ENCODE assay signal across 8 cellular contexts in the genomic region with DNA sequence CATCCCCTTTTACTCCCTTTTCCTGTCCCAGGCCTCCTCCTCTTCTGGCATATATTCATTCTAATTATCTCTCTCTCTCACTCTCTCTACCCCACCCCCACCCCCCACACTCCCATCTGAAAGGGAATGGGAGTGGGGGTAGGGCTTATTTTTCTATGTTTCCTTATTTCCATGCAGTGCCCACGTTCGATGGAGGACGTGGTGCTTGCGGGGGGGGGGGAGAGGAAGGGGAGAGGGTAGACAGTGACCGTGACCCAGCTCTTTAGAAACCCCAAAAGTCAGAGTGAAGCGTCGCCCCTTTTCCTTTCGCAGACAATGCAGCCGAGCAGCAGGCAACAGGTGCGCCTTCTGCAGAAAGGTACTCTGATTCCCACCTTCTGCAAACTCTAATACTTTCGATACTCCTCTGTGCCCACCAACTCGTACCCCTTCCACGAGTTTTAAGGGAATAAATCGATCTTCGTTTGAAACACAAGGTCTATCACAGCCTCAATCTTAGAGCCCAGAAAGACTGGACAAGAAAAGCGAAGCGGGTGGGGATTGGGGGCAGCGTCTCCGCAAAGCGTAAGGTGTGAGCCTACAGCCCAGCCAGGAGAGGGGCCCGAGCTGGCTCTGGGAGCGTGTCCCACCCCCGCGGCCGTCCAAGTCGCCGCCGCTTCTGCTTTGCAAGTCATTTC. TPM values are rescaled to one million over a fixed set of nuclear protein-coding genes. Genes with fewer than 3 reads are reported as not detected.
A peak's percentile ranks its signal among the peaks of the same experiment; 100 is the strongest.
DNase-seq lines count a peak whose midpoint lies in the region; ATAC-seq, FAIRE-seq and TF ChIP-seq lines count a peak whose summit lies in the region.

No MANE protein-coding gene starts in this region.

- TF ChIP-seq CTCF in AG09309 (IDR thresholded peaks at IDR 0.05; ENCODE audit: control insufficient read depth, insufficient read depth, low read depth, low read length, missing control alignments) (no peak), H1 (IDR thresholded peaks at IDR 0.05; ENCODE audit: control extremely low read depth in 1 of 3, insufficient read depth in 1 of 3, low read depth in 1 of 3, low read length in 3 of 3) (no peak)

- H3K27me3 Mint-ChIP-seq in natural killer cell treated with Interleukin-12 subunit alpha and Interleukin-12 subunit beta and Interleukin-15 and Interleukin-18, amount 100 ng/mL, for 72 hours: peaks cover 19 to 23% of the 10 kb centered on the region in 2 donors

- H3K23me2 ChIP-seq in H1 (ENCODE audit: low read depth, low read length): peaks cover 29% of the 10 kb centered on the region

- no peak overlapping the region for H3K18ac ChIP-seq in H1 (ENCODE audit: extremely low read depth, low read length)

- no peak overlapping the region for H3K14ac ChIP-seq in H1 (ENCODE audit: insufficient read length)

- no peak overlapping the region for H2BK20ac ChIP-seq in H1 (ENCODE audit: low read length)

- peak overlapping the region; percentile 97 for H3K27ac Mint-ChIP-seq in natural killer cell treated with Interleukin-12 subunit alpha and Interleukin-12 subunit beta and Interleukin-15 and Interleukin-18, amount 100 ng/mL, for 72 hours

- POLR2A ChIA-PET in H1 (lab: Charles Lee; ENCODE audit: partially characterized antibody) (interaction anchor here (0.6 to 2.4 kb wide), 5 partner anchors 10 to 344 kb away, joined by 3 to 9 read pairs (median 6); no protein-coding TSS in a partner anchor), HEK293T (lab: Yijun Ruan, JAX) (interaction anchor here (1.0 to 3.0 kb wide), 4 partner anchors 10 to 256 kb away, joined by 3 to 13 read pairs (median 8); no protein-coding TSS in a partner anchor)

- H3K4me3 ChIP-seq in AG09309 (ENCODE audit: control insufficient read depth, low read depth, low read length) (peak overlapping the region; percentile 81), H1 (ENCODE audit: extremely low read depth in 1 of 4, insufficient read depth in 2 of 4, low read depth in 3 of 4, low read length in 4 of 4) (peak overlapping the region; percentile 56 to 80 (median 68))

- H3K27me3 ChIP-seq in H1 (replicated peaks in 1 of 4; ENCODE audit: control insufficient read depth in 3 of 4, extremely low read depth in 1 of 4, insufficient read depth in 3 of 4, low read length in 3 of 4): peaks cover 33 to 55% (median 46%) of the 10 kb centered on the region in 4 experiments

- H3K27ac ChIP-seq in H1 (ENCODE audit: low read depth, low read length): no peak overlapping the region

- no peak overlapping the region for H2BK15ac ChIP-seq in H1 (ENCODE audit: low read length)

- H2AFZ ChIP-seq in H1 (ENCODE audit: low read length): peak overlapping the region; percentile 95

- H3K36me3 ChIP-seq in H1 (ENCODE audit: control insufficient read depth in 2 of 4, insufficient read depth in 4 of 4, low read length in 3 of 4): no peaks in the 10 kb centered on the region

- no peak overlapping the region for H4K8ac ChIP-seq in H1 (ENCODE audit: extremely low read depth, insufficient read depth, low read length)

- no peaks in the 10 kb centered on the region for H3K79me2 ChIP-seq in H1 (ENCODE audit: control insufficient read depth in 1 of 2, insufficient read depth in 2 of 2, low read length in 2 of 2)

- no peak overlapping the region for H2AK5ac ChIP-seq in H1 (ENCODE audit: low read depth, low read length)

- FAIRE-seq in H1 (lab: Jason Lieb, UNC): no peak

- peak overlapping the region; percentile 94 to 98 for H3K4me2 ChIP-seq in H1 (ENCODE audit: insufficient read depth in 1 of 2, low read depth in 2 of 2, low read length in 2 of 2)

- H3K9me3 Mint-ChIP-seq in natural killer cell treated with Interleukin-12 subunit alpha and Interleukin-12 subunit beta and Interleukin-15 and Interleukin-18, amount 100 ng/mL, for 72 hours: no peaks in the 10 kb centered on the region

- H2BK12ac ChIP-seq in H1 (ENCODE audit: low read depth, low read length): 0 out of 2 replicates have a peak overlapping the region, but pooled peaks have one; percentile 19

- peaks cover 0 to 17% (median 11%) of the 10 kb centered on the region in 4 experiments; a peak in 6 of 7 replicates for H3K4me1 ChIP-seq in H1 (replicated peaks in 1 of 4; ENCODE audit: control insufficient read depth in 3 of 4, insufficient read depth in 4 of 4, low read length in 3 of 4)

- no peak for TF ChIP-seq POLR2A in H1 (IDR thresholded peaks at IDR 0.05; ENCODE audit: control extremely low read depth in 1 of 2, low read depth in 2 of 2, low read length in 2 of 2)

- no peaks in the 10 kb centered on the region; a peak in 1 of 4 replicates for H3K9me3 ChIP-seq in H1 (ENCODE audit: insufficient read depth in 2 of 2, low read depth in 1 of 2, low read length in 1 of 2)

- no peak overlapping the region for H3K4ac ChIP-seq in H1 (replicated peaks; ENCODE audit: insufficient read length, low read depth, low read length)

- H3K36me3 Mint-ChIP-seq in natural killer cell treated with Interleukin-12 subunit alpha and Interleukin-12 subunit beta and Interleukin-15 and Interleukin-18, amount 100 ng/mL, for 72 hours: peaks cover 5% of the 10 kb centered on the region

- 2% methylated on average over 23 of the region's 28 CpGs; no CpG with 5 or more reads in 1 of the 2 experiments for WGBS in H1 (ENCODE audit: extremely low coverage in 1 of 2, insufficient coverage in 1 of 2, insufficient read length in 1 of 2, insufficient replicate concordance in 2 of 2, low coverage in 1 of 2, low lambda C conversion rate in 2 of 2, missing lambda C conversion rate in 1 of 2), 2 experiments

- no peak overlapping the region for H4K91ac ChIP-seq in H1 (replicated peaks; ENCODE audit: insufficient read length, low read length)

- TF ChIP-seq RAD21 in H1 (IDR thresholded peaks at IDR 0.05 in 1 of 2, conservative IDR thresholded peaks at IDR 0.05 in 1 of 2; ENCODE audit: low read depth in 2 of 2, low read length in 2 of 2): no peak

- TF ChIP-seq EP300 in H1 (IDR thresholded peaks at IDR 0.05; ENCODE audit: borderline replicate concordance in 1 of 2, low read depth in 2 of 2, low read length in 2 of 2): no peak

- CTCF ChIA-PET in H1 (lab: Charles Lee; ENCODE audit: partially characterized antibody) (interaction anchor here (0.6 to 2.8 kb wide), 9 partner anchors 12 to 846 kb away, joined by 4 to 17 read pairs (median 9); partner anchors contain the start of gene GPD2), HEK293T (lab: Yijun Ruan, JAX) (interaction anchor here (1.0 kb wide), 1 partner anchor 32 kb away, joined by 3 read pairs; no protein-coding TSS in a partner anchor)

- no peak for DNase-seq in AG09309 (ENCODE audit: low read depth)
- DNase-seq in H1 (ENCODE audit: low read depth in 1 of 2, low spot score in 2 of 2): no peak
- no peak for DNase-seq in natural killer cell treated with Interleukin-12 subunit alpha and Interleukin-12 subunit beta and Interleukin-15 and Interleukin-18, amount 100 ng/mL, for 72 hours (ENCODE audit: low spot score)
- DNase-seq in HEK293T (ENCODE audit: extremely low spot score): no peak
- DNase-seq in NCI-H524 (lab: John Stamatoyannopoulos, UW): no peak

- peaks cover 0 to 9% of the 10 kb centered on the region in 2 experiments for H4K20me1 ChIP-seq in H1 (replicated peaks in 1 of 2; ENCODE audit: control insufficient read depth in 1 of 2, insufficient read depth in 2 of 2, low read length in 2 of 2)

- H3K9ac ChIP-seq in H1 (replicated peaks in 1 of 4; ENCODE audit: extremely low read depth in 1 of 4, low read depth in 3 of 4, low read length in 3 of 4): no peak overlapping the region

- H2BK5ac ChIP-seq in H1 (ENCODE audit: low read depth, low read length): no peak overlapping the region

- H2BK120ac ChIP-seq in H1 (replicated peaks; ENCODE audit: low read depth, low read length): no peak overlapping the region

- no peak overlapping the region for H3K56ac ChIP-seq in H1 (replicated peaks; ENCODE audit: insufficient read length, low read depth, low read length)

- peaks cover 51 to 56% of the 10 kb centered on the region in 2 donors for H3K4me1 Mint-ChIP-seq in natural killer cell treated with Interleukin-12 subunit alpha and Interleukin-12 subunit beta and Interleukin-15 and Interleukin-18, amount 100 ng/mL, for 72 hours (ENCODE audit: low read depth in 2 of 2)

- H3K23ac ChIP-seq in H1 (ENCODE audit: insufficient read length): no peak overlapping the region

- no peak overlapping the region for H4K5ac ChIP-seq in H1 (ENCODE audit: insufficient read length, low read depth, low read length)

- H3K79me1 ChIP-seq in H1 (ENCODE audit: low read depth, low read length): no peaks in the 10 kb centered on the region

- ATAC-seq in GM18511 (IDR thresholded peaks at IDR 0.05; ENCODE audit: unreplicated experiment): peak; percentile 32
- peak; percentile 21 for ATAC-seq in HG03045 (IDR thresholded peaks at IDR 0.05; ENCODE audit: unreplicated experiment)
- peak; percentile 13; the same call in 2 of the 3 replicates for ATAC-seq in SK-N-SH treated with all-trans-retinoic acid at 6 μM for 48 hours
- ATAC-seq in natural killer cell treated with Interleukin-12 subunit alpha and Interleukin-12 subunit beta and Interleukin-15 and Interleukin-18, amount 100 ng/mL, for 72 hours: peak; percentile 1 to 15

- peak overlapping the region; percentile 97 for H3K4me3 Mint-ChIP-seq in natural killer cell treated with Interleukin-12 subunit alpha and Interleukin-12 subunit beta and Interleukin-15 and Interleukin-18, amount 100 ng/mL, for 72 hours

TF ChIP-seq in SK-N-SH treated with all-trans-retinoic acid at 6 μM for 48 hours, 23 proteins besides CTCF, POLR2A, EP300 and RAD21 (continues in another document):
- no peak for TF ChIP-seq ZNF565 (CRISPR knock-in tag; conservative IDR thresholded peaks at IDR 0.05; ENCODE audit: low read depth)

TF ChIP-seq in HEK293T, 16 proteins besides CTCF, POLR2A, EP300 and RAD21 (continues in another document):
- no peak for TF ChIP-seq TARDBP (IDR thresholded peaks at IDR 0.05)
- TF ChIP-seq FOXK2 (IDR thresholded peaks at IDR 0.05): no peak

RNA-seq across cellular contexts. Expression of gene NR4A2, which starts 0.9 kb away (rescaled TPM):
- total RNA-seq in H1 (2021; fragmentation: NEBNext Ultra II Directional; extraction: Animal tissue kit (Norgen Biotek cat#: 25700)): 1.4 and 1.7 TPM in 2 replicates
- polyA plus RNA-seq in H1 (2011; rRNA removed): 0.15 and 0.16 TPM in 2 replicates
- 0.08 TPM for polyA plus RNA-seq in H1 (2011; cell fraction: cytosol; rRNA removed)
- polyA plus RNA-seq in H1 (2011; cell fraction: nucleus; rRNA removed): 0.40 TPM
- polyA plus RNA-seq in H1 (2012, experiment 1 of 2): 0.23 to 0.47 TPM (median 0.24 TPM) in 4 replicates
- polyA plus RNA-seq in H1 (2012, experiment 2 of 2): 0.09 TPM
- 1.7 TPM for polyA plus RNA-seq in H1 (2013, experiment 1 of 2)
- 1.5 TPM for polyA plus RNA-seq in H1 (2013, experiment 2 of 2)
- 0.22 TPM in 1 of 2 replicates, not detected in the other for polyA minus RNA-seq in H1 (2011; rRNA and poly(A)+ RNA removed)
- polyA minus RNA-seq in H1 (2011; cell fraction: cytosol; rRNA and poly(A)+ RNA removed): not detected
- 1.3 TPM for polyA minus RNA-seq in H1 (2011; cell fraction: nucleus; rRNA and poly(A)+ RNA removed)
- 1 to 10 TPM; 2.7 to 4.2 TPM for total RNA-seq in natural killer cell treated with Interleukin-12 subunit alpha and Interleukin-12 subunit beta and Interleukin-15 and Interleukin-18, amount 100 ng/mL, for 72 hours
